ENCODE assay signal across 10 cellular contexts in genomic region chr1:52123622-52124021, GRCh38.
"Had no signal": no experiment of that assay in that cellular context is flagged by ENCODE, and none has a peak within 500 bp of the region (broad histone marks: within the 10 kb centered on the region; RNA-seq: fewer than 3 reads in every experiment).

No MANE protein-coding gene starts in this region.

- DNase-seq: H9, HCEC 1CT, HFFc6, IMR-90, KG1 had no signal

- FAIRE-seq: H1, H54, K562 had no signal

- ATAC-seq: GM23338, K562 had no signal

- H3K4me2 ChIP-seq: GM23338 had no signal

- H3K4me3 ChIP-seq: GM23338, K562 had no signal

- H3K27ac ChIP-seq: HL-60 had no signal
